21 cellular contexts compared by ENCODE assay signal in genomic region chr17:16873654-16874035, GRCh38.
"Had no signal": no experiment of that assay in that cellular context is flagged by ENCODE, and none has a peak within 500 bp of the region (broad histone marks: within the 10 kb centered on the region; RNA-seq: fewer than 3 reads in every experiment).

No MANE protein-coding gene starts in this region.

- H3K27me3 ChIP-seq: neutrophil, pancreas had no signal

- H3K4me1 Mint-ChIP-seq: activated CD4-positive, alpha-beta memory T cell treated with anti-CD3 and anti-CD28 coated beads, Interleukin-2, amount 10 ng/mL, durations not matched to agents 7 days and 5 days; activated CD4-positive, alpha-beta T cell treated with anti-CD3 and anti-CD28 coated beads, Interleukin-2, amount 10 ng/mL, durations not matched to agents 24 days and 14 days; activated naive CD4-positive, alpha-beta T cell treated with anti-CD3 and anti-CD28 coated beads, Interleukin-2, amount 50 U/mL, for 24 hours; activated naive CD8-positive, alpha-beta T cell treated with anti-CD3 and anti-CD28 coated beads, Interleukin-2, amount 50 U/mL, for 24 hours; memory B cell had no signal

- H3K9me3 ChIP-seq: neutrophil, pancreas, psoas muscle, suprapubic skin, tibial artery had no signal

- H3K27ac Mint-ChIP-seq: activated CD4-positive, alpha-beta memory T cell treated with anti-CD3 and anti-CD28 coated beads, Interleukin-2, amount 10 ng/mL, durations not matched to agents 7 days and 5 days; activated CD4-positive, alpha-beta T cell treated with anti-CD3 and anti-CD28 coated beads, Interleukin-2, amount 10 ng/mL, durations not matched to agents 24 days and 14 days; activated naive CD4-positive, alpha-beta T cell treated with anti-CD3 and anti-CD28 coated beads, Interleukin-2, amount 50 U/mL, for 24 hours; activated naive CD8-positive, alpha-beta T cell treated with anti-CD3 and anti-CD28 coated beads, Interleukin-2, amount 50 U/mL, for 24 hours; activated T-cell treated with anti-CD3 and anti-CD28 coated beads, Interleukin-2, amount 50 U/mL, for 24 hours; dendritic cell treated with granulocyte-macrophage colony-stimulating factor and Interleukin-4, amounts not matched to agents 40 ng/mL and 50 ng/mL, for 4 days; memory B cell; nephron; T-helper 1 cell treated with Interleukin-12 subunit alpha and Interleukin-12 subunit beta and Interleukin-4 antibody, amounts not matched to agents 30 μg/mL and 1 μg/mL, for 36 hours had no signal

- H3K4me1 ChIP-seq: esophagus muscularis mucosa, pancreas, psoas muscle, suprapubic skin had no signal

- H3K4me3 Mint-ChIP-seq: activated CD4-positive, alpha-beta memory T cell treated with anti-CD3 and anti-CD28 coated beads, Interleukin-2, amount 10 ng/mL, durations not matched to agents 7 days and 5 days; activated CD4-positive, alpha-beta T cell treated with anti-CD3 and anti-CD28 coated beads, Interleukin-2, amount 10 ng/mL, durations not matched to agents 24 days and 14 days; activated naive CD4-positive, alpha-beta T cell treated with anti-CD3 and anti-CD28 coated beads, Interleukin-2, amount 50 U/mL, for 24 hours; activated naive CD8-positive, alpha-beta T cell treated with anti-CD3 and anti-CD28 coated beads, Interleukin-2, amount 50 U/mL, for 24 hours; activated T-cell treated with anti-CD3 and anti-CD28 coated beads, Interleukin-2, amount 50 U/mL, for 24 hours; dendritic cell treated with granulocyte-macrophage colony-stimulating factor and Interleukin-4, amounts not matched to agents 40 ng/mL and 50 ng/mL, for 4 days; memory B cell; nephron; T-helper 1 cell treated with Interleukin-12 subunit alpha and Interleukin-12 subunit beta and Interleukin-4 antibody, amounts not matched to agents 30 μg/mL and 1 μg/mL, for 36 hours had no signal

- H3K27me3 Mint-ChIP-seq: activated naive CD4-positive, alpha-beta T cell treated with anti-CD3 and anti-CD28 coated beads, Interleukin-2, amount 50 U/mL, for 24 hours; activated T-cell treated with anti-CD3 and anti-CD28 coated beads, Interleukin-2, amount 50 U/mL, for 24 hours had no signal

- ATAC-seq: activated CD4-positive, CD25-positive, alpha-beta regulatory T cell treated with anti-CD3 and anti-CD28 coated beads, Interleukin-2, amount 50 U/mL, for 24 hours; psoas muscle had no signal

- H3K36me3 ChIP-seq: esophagus muscularis mucosa, neutrophil, pancreas, suprapubic skin, tibial artery had no signal

- H3K27ac ChIP-seq: esophagus muscularis mucosa, neutrophil, pancreas, psoas muscle, suprapubic skin, tibial artery, VCaP had no signal

- H3K36me3 Mint-ChIP-seq: activated naive CD4-positive, alpha-beta T cell treated with anti-CD3 and anti-CD28 coated beads, Interleukin-2, amount 50 U/mL, for 24 hours; memory B cell had no signal

- H3K9me3 Mint-ChIP-seq: activated CD4-positive, alpha-beta memory T cell treated with anti-CD3 and anti-CD28 coated beads, Interleukin-2, amount 10 ng/mL, durations not matched to agents 7 days and 5 days; activated CD4-positive, alpha-beta T cell treated with anti-CD3 and anti-CD28 coated beads, Interleukin-2, amount 10 ng/mL, durations not matched to agents 24 days and 14 days; activated naive CD8-positive, alpha-beta T cell treated with anti-CD3 and anti-CD28 coated beads, Interleukin-2, amount 50 U/mL, for 24 hours; activated T-cell treated with anti-CD3 and anti-CD28 coated beads, Interleukin-2, amount 50 U/mL, for 24 hours; T-helper 1 cell treated with Interleukin-12 subunit alpha and Interleukin-12 subunit beta and Interleukin-4 antibody, amounts not matched to agents 30 μg/mL and 1 μg/mL, for 36 hours had no signal

- DNase-seq: activated gamma-delta T cell; central memory CD4-positive, alpha-beta T cell; foreskin melanocyte; psoas muscle; T-helper 9 cell; tibial artery had no signal

- H3K4me3 ChIP-seq: esophagus muscularis mucosa, pancreas, psoas muscle, suprapubic skin, tibial artery had no signal
